In genomic region chr10:1404236-1404952, GRCh38 we compare ENCODE assay signal across 18 cellular contexts.
DNase-seq lines count a peak whose midpoint lies in the region; ATAC-seq and TF ChIP-seq lines count a peak whose summit lies in the region.
"Had no signal": no experiment of that assay in that cellular context is flagged by ENCODE, and none has a peak within 500 bp of the region (broad histone marks: within the 10 kb centered on the region; RNA-seq: fewer than 3 reads in every experiment).

No MANE protein-coding gene starts in this region.

- CTCF ChIA-PET in activated CD4-positive, alpha-beta memory T cell treated with anti-CD3 and anti-CD28 coated beads, Interleukin-2, amount 10 ng/mL, durations not matched to agents 7 days and 5 days (lab: Charles Lee), result no interaction called here
- CTCF ChIA-PET in activated CD4-positive, alpha-beta memory T cell treated with anti-CD3 and anti-CD28 coated beads for 36 hours (lab: Charles Lee), result interaction anchor here (1.0 to 3.5 kb wide), 2 partner anchors 16 to 36 kb away, joined by 3 to 15 read pairs; no protein-coding TSS in a partner anchor

- TF ChIP-seq CTCF in chondrocyte (IDR thresholded peaks at IDR 0.05), result no peak

- DNase-seq in activated CD4-positive, alpha-beta memory T cell treated with anti-CD3 and anti-CD28 coated beads, Interleukin-2, amount 10 ng/mL, durations not matched to agents 7 days and 5 days, result peak; percentile 6
- no peak for DNase-seq in activated CD4-positive, alpha-beta memory T cell treated with anti-CD3 and anti-CD28 coated beads for 36 hours
- DNase-seq in chondrocyte (ENCODE audit: low spot score), result peak; percentile 55
- peak; percentile 81 for DNase-seq in mesenteric fat pad (ENCODE audit: low spot score)
- peak; percentile 29 for DNase-seq in ureter (ENCODE audit: low spot score)
- no peak for DNase-seq in stimulated activated CD8-positive, alpha-beta memory T cell treated with anti-CD3 and anti-CD28 coated beads, Interleukin-4, amount 100 ng/mL, for 48 hours
- DNase-seq in H4 (ENCODE audit: low spot score), result no peak
- DNase-seq: BE2C, Calu3, DMS153, NCI-H1092 treated with DMSO at 0.1 percent for 48 hours, NCI-H1436 treated with DMSO at 0.1 percent for 48 hours, NCI-H2029, NCI-H446, NCI-H524 treated with DMSO at 0.1 percent for 48 hours, NCI-H774 had no signal

- H3K36me3 Mint-ChIP-seq in activated CD4-positive, alpha-beta memory T cell treated with anti-CD3 and anti-CD28 coated beads, Interleukin-2, amount 10 ng/mL, durations not matched to agents 7 days and 5 days (ENCODE audit: low read depth), result no peaks in the 10 kb centered on the region
- H3K36me3 Mint-ChIP-seq in activated CD4-positive, alpha-beta memory T cell treated with anti-CD3 and anti-CD28 coated beads for 36 hours, result no peaks in the 10 kb centered on the region
- no peaks in the 10 kb centered on the region for H3K36me3 Mint-ChIP-seq in chondrocyte (ENCODE audit: low read depth)
- H3K36me3 Mint-ChIP-seq: CD14-positive monocyte had no signal

- POLR2A ChIA-PET in activated CD4-positive, alpha-beta memory T cell treated with anti-CD3 and anti-CD28 coated beads, Interleukin-2, amount 10 ng/mL, durations not matched to agents 7 days and 5 days (lab: Charles Lee), result no interaction called here
- POLR2A ChIA-PET in activated CD4-positive, alpha-beta memory T cell treated with anti-CD3 and anti-CD28 coated beads for 36 hours (lab: Charles Lee), result no interaction called here

- no peak overlapping the region for H3K4me3 Mint-ChIP-seq in activated CD4-positive, alpha-beta memory T cell treated with anti-CD3 and anti-CD28 coated beads, Interleukin-2, amount 10 ng/mL, durations not matched to agents 7 days and 5 days
- no peak overlapping the region for H3K4me3 Mint-ChIP-seq in activated CD4-positive, alpha-beta memory T cell treated with anti-CD3 and anti-CD28 coated beads for 36 hours
- H3K4me3 Mint-ChIP-seq in chondrocyte (ENCODE audit: unreplicated experiment), result no peak overlapping the region
- H3K4me3 Mint-ChIP-seq: CD14-positive monocyte had no signal

- no peak for ATAC-seq in HG03095 (IDR thresholded peaks at IDR 0.05; ENCODE audit: unreplicated experiment)

- H3K9me3 Mint-ChIP-seq in activated CD4-positive, alpha-beta memory T cell treated with anti-CD3 and anti-CD28 coated beads, Interleukin-2, amount 10 ng/mL, durations not matched to agents 7 days and 5 days, result no peaks in the 10 kb centered on the region
- no peaks in the 10 kb centered on the region for H3K9me3 Mint-ChIP-seq in activated CD4-positive, alpha-beta memory T cell treated with anti-CD3 and anti-CD28 coated beads for 36 hours
- H3K9me3 Mint-ChIP-seq in chondrocyte (ENCODE audit: low read depth), result no peaks in the 10 kb centered on the region

- intact Hi-C loops in activated CD4-positive, alpha-beta memory T cell treated with anti-CD3 and anti-CD28 coated beads for 36 hours (cut with micrococcal nuclease), result no loop called here

- no peaks in the 10 kb centered on the region for H3K27me3 Mint-ChIP-seq in activated CD4-positive, alpha-beta memory T cell treated with anti-CD3 and anti-CD28 coated beads, Interleukin-2, amount 10 ng/mL, durations not matched to agents 7 days and 5 days
- peaks cover 6% of the 10 kb centered on the region for H3K27me3 Mint-ChIP-seq in activated CD4-positive, alpha-beta memory T cell treated with anti-CD3 and anti-CD28 coated beads for 36 hours
- no peaks in the 10 kb centered on the region for H3K27me3 Mint-ChIP-seq in chondrocyte (ENCODE audit: low read depth)

- no peaks in the 10 kb centered on the region for H3K4me1 Mint-ChIP-seq in activated CD4-positive, alpha-beta memory T cell treated with anti-CD3 and anti-CD28 coated beads, Interleukin-2, amount 10 ng/mL, durations not matched to agents 7 days and 5 days
- H3K4me1 Mint-ChIP-seq in activated CD4-positive, alpha-beta memory T cell treated with anti-CD3 and anti-CD28 coated beads for 36 hours (ENCODE audit: low read depth), result no peaks in the 10 kb centered on the region
- H3K4me1 Mint-ChIP-seq in chondrocyte (ENCODE audit: low read depth), result peaks cover 14% of the 10 kb centered on the region
- H3K4me1 Mint-ChIP-seq: CD14-positive monocyte had no signal

- no peak overlapping the region for H3K27ac Mint-ChIP-seq in activated CD4-positive, alpha-beta memory T cell treated with anti-CD3 and anti-CD28 coated beads, Interleukin-2, amount 10 ng/mL, durations not matched to agents 7 days and 5 days
- no peak overlapping the region for H3K27ac Mint-ChIP-seq in activated CD4-positive, alpha-beta memory T cell treated with anti-CD3 and anti-CD28 coated beads for 36 hours
- H3K27ac Mint-ChIP-seq in chondrocyte (ENCODE audit: unreplicated experiment), result no peak overlapping the region

Comparison
In these comparisons a context has a peak if more than half of its experiments do, and no peak if none do; other contexts are left out.
1. DNase-seq: peak in activated CD4-positive, alpha-beta memory T cell treated with anti-CD3 and anti-CD28 coated beads, Interleukin-2, amount 10 ng/mL, durations not matched to agents 7 days and 5 days (single experiment), chondrocyte (single experiment), mesenteric fat pad (single experiment) and ureter (single experiment); none in activated CD4-positive, alpha-beta memory T cell treated with anti-CD3 and anti-CD28 coated beads for 36 hours (single experiment), stimulated activated CD8-positive, alpha-beta memory T cell treated with anti-CD3 and anti-CD28 coated beads, Interleukin-4, amount 100 ng/mL, for 48 hours (single experiment) and H4 (single experiment).